ENCODE assay signal across 36 cellular contexts in the genomic region with DNA sequence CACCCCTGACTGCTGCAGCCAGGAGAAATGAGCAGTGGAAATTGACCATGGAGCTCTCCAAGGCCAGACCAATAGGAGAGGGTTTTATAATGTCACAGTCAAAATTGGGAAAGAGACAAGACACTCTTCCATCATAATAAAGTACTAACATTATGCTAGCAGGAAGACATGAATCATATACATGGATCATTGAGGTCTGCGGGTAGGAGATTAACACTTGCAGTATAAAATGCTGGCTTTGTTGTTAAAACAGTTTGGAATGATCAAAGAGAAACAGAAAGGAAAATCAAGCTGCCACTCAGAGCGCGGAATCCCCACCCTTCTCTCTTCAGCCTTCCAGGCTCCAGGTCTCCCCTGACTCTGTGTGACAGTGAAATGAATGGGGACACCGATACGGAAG. TPM values are rescaled to one million over a fixed set of nuclear protein-coding genes. Genes with fewer than 3 reads are reported as not detected.
"Had no signal": no experiment of that assay in that cellular context is flagged by ENCODE, and none has a peak within 500 bp of the region (broad histone marks: within the 10 kb centered on the region; RNA-seq: fewer than 3 reads in every experiment).

No MANE protein-coding gene starts in this region.

- H3K27me3 ChIP-seq: adrenal gland, body of pancreas, breast epithelium, Peyer's patch, SJSA1 had no signal

- DNase-seq: activated CD4-positive, alpha-beta memory T cell treated with anti-CD3 and anti-CD28 coated beads for 36 hours; activated CD4-positive, alpha-beta T cell treated with anti-CD3 and anti-CD28 coated beads for 4 hours; activated CD4-positive, alpha-beta T cell treated with anti-CD3 and anti-CD28 coated beads, Interleukin-2, amount 50 U/mL, for 1 hour; activated CD8-positive, alpha-beta memory T cell treated with anti-CD3 and anti-CD28 coated beads, Interleukin-2, amount 50 U/mL, for 4 hours; activated gamma-delta T cell treated with Interleukin-2 at 50 U/mL for 16 hours; activated naive CD4-positive, alpha-beta T cell treated with anti-CD3 and anti-CD28 coated beads for 36 hours; activated T-cell treated with anti-CD3 and anti-CD28 coated beads for 4 hours; activated T-cell treated with anti-CD3 and anti-CD28 coated beads, Interleukin-2, amount 50 U/mL, for 4 hours; body of pancreas; caudate nucleus; cerebellar nuclear complex; NCI-H1092 treated with DMSO at 0.1 percent for 48 hours; NCI-H1417; NCI-H146; NCI-H187; NCI-H2029 treated with DMSO at 0.1 percent for 48 hours; NCI-H2107; NCI-H2171 treated with DMSO at 0.1 percent for 48 hours; NCI-H2227 treated with DMSO at 0.1 percent for 48 hours; NCI-H446; NCI-H510A treated with DMSO at 0.1 percent for 48 hours; Peyer's patch; RPMI8226; SHP77 treated with DMSO at 0.1 percent for 48 hours; SW 1271 had no signal

- H3K4me3 Mint-ChIP-seq: activated CD4-positive, alpha-beta memory T cell treated with anti-CD3 and anti-CD28 coated beads for 36 hours; activated naive CD4-positive, alpha-beta T cell treated with anti-CD3 and anti-CD28 coated beads for 36 hours; activated T-cell treated with anti-CD3 and anti-CD28 coated beads, Interleukin-2, amount 50 U/mL, for 4 hours; activated T-helper 1 cell treated with anti-CD3 and anti-CD28 coated beads, Interleukin-12 subunit alpha, Interleukin-12 subunit beta, Interleukin-2, Interleukin-4 antibody, amounts not matched to agents 30 ng/mL and 10 ng/mL and 1 ng/mL, durations not matched to agents 14 hours and 24 hours and 36 hours; T-helper 1 cell treated with Interleukin-12 subunit alpha and Interleukin-12 subunit beta and Interleukin-4 antibody, amounts not matched to agents 30 μg/mL and 1 μg/mL, for 36 hours; T-helper 2 cell treated with Interferon-gamma antibody and Interleukin-4, amounts not matched to agents 5 μg/mL and 100 μg/mL, for 36 hours had no signal

- H3K27ac ChIP-seq: body of pancreas, breast epithelium, KMS-11, Peyer's patch, SJSA1 had no signal

- H3K36me3 ChIP-seq: adrenal gland, breast epithelium, Peyer's patch, SJSA1 had no signal

- H3K4me2 ChIP-seq: KMS-11 had no signal

- H3K9ac ChIP-seq: KMS-11 had no signal

- H3K4me3 ChIP-seq: body of pancreas, breast epithelium, Peyer's patch, SJSA1 had no signal

- H3K27me3 Mint-ChIP-seq: activated CD4-positive, alpha-beta memory T cell treated with anti-CD3 and anti-CD28 coated beads for 36 hours had no signal

- H3K36me3 Mint-ChIP-seq: activated CD4-positive, alpha-beta memory T cell treated with anti-CD3 and anti-CD28 coated beads for 36 hours; activated naive CD4-positive, alpha-beta T cell treated with anti-CD3 and anti-CD28 coated beads, Interleukin-2, amount 50 U/mL, for 72 hours had no signal

- H3K27ac Mint-ChIP-seq: activated CD4-positive, alpha-beta memory T cell treated with anti-CD3 and anti-CD28 coated beads for 36 hours; activated naive CD4-positive, alpha-beta T cell treated with anti-CD3 and anti-CD28 coated beads for 36 hours; activated T-helper 1 cell treated with anti-CD3 and anti-CD28 coated beads, Interleukin-12 subunit alpha, Interleukin-12 subunit beta, Interleukin-2, Interleukin-4 antibody, amounts not matched to agents 30 ng/mL and 10 ng/mL and 1 ng/mL, durations not matched to agents 14 hours and 24 hours and 36 hours; T-helper 1 cell treated with Interleukin-12 subunit alpha and Interleukin-12 subunit beta and Interleukin-4 antibody, amounts not matched to agents 30 μg/mL and 1 μg/mL, for 36 hours; T-helper 2 cell treated with Interferon-gamma antibody and Interleukin-4, amounts not matched to agents 5 μg/mL and 100 μg/mL, for 36 hours had no signal

- H3K9me3 ChIP-seq: adrenal gland, Peyer's patch, SJSA1 had no signal

- ATAC-seq: activated CD4-positive, CD25-positive, alpha-beta regulatory T cell treated with anti-CD3 and anti-CD28 coated beads, Interleukin-2, amount 50 U/mL, for 24 hours; activated naive CD4-positive, alpha-beta T cell treated with anti-CD3 and anti-CD28 coated beads, Interleukin-2, amount 50 U/mL, for 72 hours; activated T-cell treated with anti-CD3 and anti-CD28 coated beads, Interleukin-2, amount 50 U/mL, for 4 hours; body of pancreas had no signal

- H3K4me1 ChIP-seq: adrenal gland, body of pancreas, breast epithelium, Peyer's patch, SJSA1 had no signal

- H3K9me3 Mint-ChIP-seq: activated T-helper 1 cell treated with anti-CD3 and anti-CD28 coated beads, Interleukin-12 subunit alpha, Interleukin-12 subunit beta, Interleukin-2, Interleukin-4 antibody, amounts not matched to agents 30 ng/mL and 10 ng/mL and 1 ng/mL, durations not matched to agents 14 hours and 24 hours and 36 hours had no signal

RNA-seq across cellular contexts. Expression of a gene that starts 53.4 kb away (rescaled TPM):
- total RNA-seq: activated CD4-positive, alpha-beta memory T cell treated with anti-CD3 and anti-CD28 coated beads for 36 hours; activated naive CD4-positive, alpha-beta T cell treated with anti-CD3 and anti-CD28 coated beads, Interleukin-2, amount 50 U/mL, for 72 hours; activated T-helper 1 cell treated with anti-CD3 and anti-CD28 coated beads, Interleukin-12 subunit alpha, Interleukin-12 subunit beta, Interleukin-2, Interleukin-4 antibody, amounts not matched to agents 30 ng/mL and 10 ng/mL and 1 ng/mL, durations not matched to agents 14 hours and 24 hours and 36 hours; astrocyte; LHCN-M2; SJSA1 had no signal
